ENCODE assay signal across 1 cellular context in the genomic region with DNA sequence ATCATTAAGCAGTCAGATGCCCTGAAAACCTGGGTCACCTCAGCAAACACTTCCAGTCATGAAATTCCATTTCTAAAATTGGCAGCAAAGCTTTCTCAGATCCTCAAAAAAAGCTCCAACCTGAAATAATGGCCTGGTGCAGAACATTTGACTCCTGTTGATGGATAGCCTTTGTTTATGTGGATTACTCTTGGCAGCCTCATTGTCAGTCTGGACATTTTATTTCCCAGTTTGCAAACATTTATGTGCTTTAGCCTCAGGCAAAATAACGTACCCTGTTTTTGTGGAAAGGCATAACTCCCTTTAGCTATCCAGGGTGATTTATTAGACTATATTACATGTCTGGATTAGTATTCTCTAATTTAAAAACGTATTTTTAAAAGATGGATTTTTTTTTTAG.
TF ChIP-seq lines count a peak whose summit lies in the region.

No MANE protein-coding gene starts in this region.

TF ChIP-seq in endothelial cell of umbilical vein, 7 proteins besides CTCF, POLR2A, EP300 and RAD21:
- no peak for TF ChIP-seq JUN (IDR thresholded peaks at IDR 0.05; ENCODE audit: borderline replicate concordance, insufficient read depth, insufficient read length, low read depth)
- no peak for TF ChIP-seq EZH2 (IDR thresholded peaks at IDR 0.05; ENCODE audit: borderline replicate concordance, low read depth, low read length, severe bottlenecking)
- no peak for TF ChIP-seq GATA2 (IDR thresholded peaks at IDR 0.05; ENCODE audit: insufficient read depth, insufficient read length, low read depth, low read length)
- no peak for TF ChIP-seq FOS (IDR thresholded peaks at IDR 0.05; ENCODE audit: borderline replicate concordance, insufficient read depth, low read length)
- TF ChIP-seq MYC (IDR thresholded peaks at IDR 0.05; ENCODE audit: low read depth, low read length), result no peak
- TF ChIP-seq POLR2AphosphoS5 (IDR thresholded peaks at IDR 0.05; ENCODE audit: insufficient read depth, low read depth, low read length), result no peak
- TF ChIP-seq, protein P1, sequence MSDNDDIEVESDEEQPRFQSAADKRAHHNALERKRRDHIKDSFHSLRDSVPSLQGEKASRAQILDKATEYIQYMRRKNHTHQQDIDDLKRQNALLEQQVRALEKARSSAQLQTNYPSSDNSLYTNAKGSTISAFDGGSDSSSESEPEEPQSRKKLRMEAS (IDR thresholded peaks at IDR 0.05; ENCODE audit: insufficient read depth, insufficient read length), result no peak
